In the genomic region with DNA sequence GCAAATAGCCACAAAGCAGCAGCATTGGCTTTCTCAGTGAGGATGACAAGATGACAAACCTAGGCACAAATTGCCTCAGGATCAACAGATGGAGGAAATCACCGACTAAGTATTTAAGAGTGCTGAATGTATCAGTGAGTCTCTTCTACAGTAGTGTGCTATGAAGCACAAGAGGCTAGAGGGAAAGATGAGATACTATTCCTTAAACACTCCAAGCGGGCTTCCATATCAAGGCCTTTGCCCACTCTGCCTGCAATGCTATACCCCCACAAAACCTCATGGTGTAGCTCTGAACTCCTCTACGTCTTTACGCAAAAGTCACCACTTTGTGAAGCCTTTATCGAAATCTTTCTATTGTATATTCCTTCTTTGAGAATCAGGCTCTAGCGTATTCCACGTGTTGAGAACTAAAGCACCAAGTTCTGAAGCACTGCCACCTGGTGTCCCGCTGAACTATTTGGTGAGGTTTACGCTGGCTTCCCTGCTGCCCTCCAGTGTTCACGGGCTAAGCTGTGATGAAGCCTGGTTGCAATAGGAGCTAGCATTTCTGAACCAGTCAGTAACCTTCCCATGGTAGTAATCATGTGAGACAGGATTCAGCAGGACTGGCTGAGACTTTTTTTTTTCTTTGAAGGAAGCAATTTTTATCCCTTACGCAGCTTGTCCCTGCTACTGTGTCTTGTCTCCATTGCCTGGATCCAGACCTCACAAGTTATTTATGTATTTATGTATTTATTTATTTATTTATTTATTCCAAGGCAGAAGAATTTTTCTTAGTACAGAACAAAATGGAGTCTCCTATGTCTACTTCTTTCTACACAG, we compare ENCODE assay signal across 8 cellular contexts.
A peak's percentile ranks its signal among the peaks of the same experiment; 100 is the strongest.
DNase-seq lines count a peak whose midpoint lies in the region; ATAC-seq and TF ChIP-seq lines count a peak whose summit lies in the region.

No MANE protein-coding gene starts in this region.

- no peak overlapping the region for H3K4me3 Mint-ChIP-seq in natural killer cell treated with Interleukin-12 subunit alpha and Interleukin-12 subunit beta and Interleukin-15 and Interleukin-18, amount 100 ng/mL, for 72 hours

- H3K36me3 ChIP-seq in thyroid gland, result no peaks in the 10 kb centered on the region

- H3K36me3 Mint-ChIP-seq in natural killer cell treated with Interleukin-12 subunit alpha and Interleukin-12 subunit beta and Interleukin-15 and Interleukin-18, amount 100 ng/mL, for 72 hours, result no peaks in the 10 kb centered on the region

- peak; percentile 35 for DNase-seq in GM03348 (ENCODE audit: low spot score)
- DNase-seq in NAMALWA (ENCODE audit: low spot score), result peak; percentile 78
- peak; percentile 57 for DNase-seq in activated CD4-positive, alpha-beta T cell treated with anti-CD3 and anti-CD28 coated beads, Interleukin-2, amount 50 U/mL, for 1 hour
- DNase-seq in epithelial cell of prostate (ENCODE audit: low read depth, low spot score), result peak; percentile 58
- DNase-seq in natural killer cell treated with Interleukin-12 subunit alpha and Interleukin-12 subunit beta and Interleukin-15 and Interleukin-18, amount 100 ng/mL, for 72 hours (ENCODE audit: low spot score), result no peak
- DNase-seq in thyroid gland, result peak; percentile 84 to 85
- no peak for DNase-seq in COLO668 (lab: John Stamatoyannopoulos, UW; ENCODE audit: unreplicated experiment)

- peak in 5 of 6 experiments; percentile 56 to 98 (median 82) for TF ChIP-seq CTCF in thyroid gland (IDR thresholded peaks at IDR 0.05)

- peak; percentile 77 for ATAC-seq in GM21786 (IDR thresholded peaks at IDR 0.05; ENCODE audit: unreplicated experiment)
- ATAC-seq in natural killer cell treated with Interleukin-12 subunit alpha and Interleukin-12 subunit beta and Interleukin-15 and Interleukin-18, amount 100 ng/mL, for 72 hours, result peak; percentile 56 to 59

- H3K27ac Mint-ChIP-seq in natural killer cell treated with Interleukin-12 subunit alpha and Interleukin-12 subunit beta and Interleukin-15 and Interleukin-18, amount 100 ng/mL, for 72 hours, result no peak overlapping the region

- peaks cover 0 to 12% of the 10 kb centered on the region in 2 donors for H3K27me3 Mint-ChIP-seq in natural killer cell treated with Interleukin-12 subunit alpha and Interleukin-12 subunit beta and Interleukin-15 and Interleukin-18, amount 100 ng/mL, for 72 hours

- no peaks in the 10 kb centered on the region for H3K27me3 ChIP-seq in thyroid gland

- H3K4me1 Mint-ChIP-seq in natural killer cell treated with Interleukin-12 subunit alpha and Interleukin-12 subunit beta and Interleukin-15 and Interleukin-18, amount 100 ng/mL, for 72 hours (ENCODE audit: low read depth in 2 of 2), result peaks cover 5 to 18% of the 10 kb centered on the region in 2 donors

- intact Hi-C loops in thyroid gland (cut with DNase I), result loop anchor here (5.0 kb wide), 1 partner anchor 58 kb away; no protein-coding TSS in a partner anchor

- no peaks in the 10 kb centered on the region for H3K9me3 ChIP-seq in thyroid gland

- H3K4me3 ChIP-seq in thyroid gland (replicated peaks in 1 of 3), result no peak overlapping the region

- no peak for TF ChIP-seq POLR2A in thyroid gland (IDR thresholded peaks at IDR 0.05)

- no peaks in the 10 kb centered on the region for H3K4me1 ChIP-seq in thyroid gland

- no peak overlapping the region for H3K27ac ChIP-seq in epithelial cell of prostate
- no peak overlapping the region for H3K27ac ChIP-seq in thyroid gland

- 21 to 27% methylated on average over 11 of the region's 11 CpGs for WGBS in thyroid gland, 2 donors

- no peaks in the 10 kb centered on the region for H3K9me3 Mint-ChIP-seq in natural killer cell treated with Interleukin-12 subunit alpha and Interleukin-12 subunit beta and Interleukin-15 and Interleukin-18, amount 100 ng/mL, for 72 hours

Comparison
In these comparisons a context has a peak if more than half of its experiments do, and no peak if none do; other contexts are left out.
1. DNase-seq: peak in GM03348 (single experiment), NAMALWA (single experiment), activated CD4-positive, alpha-beta T cell treated with anti-CD3 and anti-CD28 coated beads, Interleukin-2, amount 50 U/mL, for 1 hour (single experiment), epithelial cell of prostate (single experiment) and thyroid gland (2 of 2); none in natural killer cell treated with Interleukin-12 subunit alpha and Interleukin-12 subunit beta and Interleukin-15 and Interleukin-18, amount 100 ng/mL, for 72 hours (single experiment) and COLO668 (single experiment).